Comparison of ENCODE assay signal across 24 cellular contexts in genomic region chr21:22609802-22610201, GRCh38.
"Had no signal": no experiment of that assay in that cellular context is flagged by ENCODE, and none has a peak within 500 bp of the region (broad histone marks: within the 10 kb centered on the region; RNA-seq: fewer than 3 reads in every experiment).

No MANE protein-coding gene starts in this region.

- DNase-seq: activated CD4-positive, alpha-beta memory T cell treated with anti-CD3 and anti-CD28 coated beads, Interleukin-2, amount 10 ng/mL, durations not matched to agents 7 days and 5 days; activated CD4-positive, alpha-beta T cell treated with anti-CD3 and anti-CD28 coated beads for 1 hour; activated CD4-positive, alpha-beta T cell treated with anti-CD3 and anti-CD28 coated beads, Interleukin-2, amount 10 ng/mL, durations not matched to agents 7 days and 5 days; activated gamma-delta T cell treated with Interleukin-2 at 50 U/mL for 16 hours; activated naive CD4-positive, alpha-beta T cell treated with anti-CD3 and anti-CD28 coated beads, Interleukin-2, amount 50 U/mL, for 16 hours; activated T-cell treated with anti-CD3 and anti-CD28 coated beads, Interleukin-2, amount 50 U/mL, for 4 hours; amniotic stem cell; brain microvascular endothelial cell; cortex of kidney; foreskin fibroblast; head of caudate nucleus; hippocampal formation; kidney; left colon; mammary epithelial cell; naive B cell; nephron progenitor cell; ovary; stimulated activated CD4-positive, alpha-beta T cell treated with anti-CD3 and anti-CD28 coated beads, Interleukin-4, amount 100 ng/mL, for 24 hours; stimulated activated CD8-positive, alpha-beta memory T cell treated with anti-CD3 and anti-CD28 coated beads, Interleukin-4, amount 100 ng/mL, for 48 hours; stimulated activated naive CD8-positive, alpha-beta T cell treated with anti-CD3 and anti-CD28 coated beads, Interleukin-15, amount 100 ng/mL, for 72 hours; substantia nigra; T1000; uterus had no signal
